In genomic region chr20:48788486-48789072, GRCh38 we compare ENCODE assay signal across 1 cellular context.
TF ChIP-seq lines count a peak whose summit lies in the region.

No MANE protein-coding gene starts in this region.

TF ChIP-seq in GM12878, 131 proteins besides CTCF, POLR2A, EP300 and RAD21 (continued from another document and continues in another):
- TF ChIP-seq SKIL (IDR thresholded peaks at IDR 0.05; ENCODE audit: low read depth, poor library complexity, severe bottlenecking) = peak; percentile 36
- TF ChIP-seq PRDM15 (CRISPR knock-in tag; IDR thresholded peaks at IDR 0.05) = no peak
- no peak for TF ChIP-seq SIX5 (IDR thresholded peaks at IDR 0.05; ENCODE audit: low read depth, low read length, severe bottlenecking)
- TF ChIP-seq EZH2 (IDR thresholded peaks at IDR 0.05; ENCODE audit: borderline replicate concordance, control insufficient read depth, low read depth, low read length) = no peak
- no peak for TF ChIP-seq ZBED1 (IDR thresholded peaks at IDR 0.05; ENCODE audit: borderline replicate concordance)
- peak; percentile 53; the same call in 1 of the 2 replicates for TF ChIP-seq ASH2L (IDR thresholded peaks at IDR 0.05; ENCODE audit: borderline replicate concordance, low read depth)
- TF ChIP-seq ELK1 (IDR thresholded peaks at IDR 0.05; ENCODE audit: low read depth, low read length) = 0 out of 2 replicates have a peak, but pooled peaks have one; percentile 31
- TF ChIP-seq CUX1 (IDR thresholded peaks at IDR 0.05; ENCODE audit: insufficient replicate concordance, low read depth, low read length) = peak; percentile 13
- no peak for TF ChIP-seq EGR1 (IDR thresholded peaks at IDR 0.05; ENCODE audit: borderline replicate concordance in 1 of 2, low read depth in 2 of 2, low read length in 2 of 2)
- no peak for TF ChIP-seq HSF1 (IDR thresholded peaks at IDR 0.05; ENCODE audit: low read depth, low read length)
- peak; percentile 59; the same call in 1 of the 2 replicates for TF ChIP-seq CHD2 (IDR thresholded peaks at IDR 0.05; ENCODE audit: borderline replicate concordance, low read depth, low read length)
- TF ChIP-seq SUZ12 (IDR thresholded peaks at IDR 0.05; ENCODE audit: unreplicated experiment) = no peak
- peak; percentile 73; the same call in 1 of the 2 replicates for TF ChIP-seq FOXM1 (IDR thresholded peaks at IDR 0.05; ENCODE audit: low read depth, low read length)
- peak; percentile 60 for TF ChIP-seq BCL11A (IDR thresholded peaks at IDR 0.05; ENCODE audit: low read depth, low read length)
- 0 out of 4 replicates have a peak, but pooled peaks of 1 of the 2 experiments have one; percentile 37 for TF ChIP-seq SRF (IDR thresholded peaks at IDR 0.05; ENCODE audit: low read depth in 2 of 2, low read length in 2 of 2)
- TF ChIP-seq MTA3 (IDR thresholded peaks at IDR 0.05; ENCODE audit: borderline replicate concordance, low read length) = no peak
- no peak for TF ChIP-seq CBX3 (IDR thresholded peaks at IDR 0.05; ENCODE audit: borderline replicate concordance, low read depth)
- no peak for TF ChIP-seq BMI1 (IDR thresholded peaks at IDR 0.05; ENCODE audit: borderline replicate concordance)
- TF ChIP-seq TCF12 (IDR thresholded peaks at IDR 0.05; ENCODE audit: low read depth, low read length) = peak; percentile 89
- peak; percentile 24; the same call in 1 of the 2 replicates for TF ChIP-seq IKZF1 (conservative IDR thresholded peaks at IDR 0.05)
- peak; percentile 75 for TF ChIP-seq MTA2 (IDR thresholded peaks at IDR 0.05; ENCODE audit: low read depth)
- 0 out of 2 replicates have a peak, but pooled peaks have one; percentile 22 for TF ChIP-seq CREB1 (IDR thresholded peaks at IDR 0.05; ENCODE audit: low read depth)
- TF ChIP-seq BHLHE40 (IDR thresholded peaks at IDR 0.05; ENCODE audit: borderline replicate concordance in 1 of 2, low read depth in 2 of 2, low read length in 1 of 2) = peak; percentile 87 to 90
- peak; percentile 73 for TF ChIP-seq MEF2B (IDR thresholded peaks at IDR 0.05; ENCODE audit: partially characterized antibody, poor library complexity, severe bottlenecking)
- no peak for TF ChIP-seq HDGF (IDR thresholded peaks at IDR 0.05)
- no peak for TF ChIP-seq ZNF384 (IDR thresholded peaks at IDR 0.05; ENCODE audit: borderline replicate concordance, low read depth, low read length)
- no peak for TF ChIP-seq BCL3 (IDR thresholded peaks at IDR 0.05; ENCODE audit: borderline replicate concordance, insufficient read depth, low read depth, low read length, poor library complexity, severe bottlenecking)
- TF ChIP-seq ETV6 (conservative IDR thresholded peaks at IDR 0.05 in 1 of 2, IDR thresholded peaks at IDR 0.05 in 1 of 2; ENCODE audit: borderline replicate concordance in 1 of 2, low read depth in 1 of 2) = no peak; a peak in 1 of 4 replicates
- TF ChIP-seq IKZF2 (IDR thresholded peaks at IDR 0.05) = peak; percentile 57 to 71; a peak in 2 of 4 replicates
- TF ChIP-seq BRCA1 (IDR thresholded peaks at IDR 0.05; ENCODE audit: low read depth, low read length) = no peak
- TF ChIP-seq TAF1 (IDR thresholded peaks at IDR 0.05; ENCODE audit: borderline replicate concordance, low read depth, low read length) = no peak
- 0 out of 2 replicates have a peak, but pooled peaks have one; percentile 15 for TF ChIP-seq REST (IDR thresholded peaks at IDR 0.05; ENCODE audit: low read depth, low read length)
- no peak for TF ChIP-seq HDAC2 (IDR thresholded peaks at IDR 0.05)
- peak; percentile 7; the same call in 1 of the 2 replicates for TF ChIP-seq ATF2 (IDR thresholded peaks at IDR 0.05; ENCODE audit: low read length)
- TF ChIP-seq PAX5 (IDR thresholded peaks at IDR 0.05; ENCODE audit: borderline replicate concordance, low read depth, low read length) = peak; percentile 73; the same call in 1 of the 2 replicates
- TF ChIP-seq RELA (IDR thresholded peaks at IDR 0.05; ENCODE audit: borderline replicate concordance, partially characterized antibody) = peak; percentile 61
- TF ChIP-seq NFIC (IDR thresholded peaks at IDR 0.05; ENCODE audit: low read depth, low read length) = peak; percentile 72
